ENCODE assay signal across 22 cellular contexts in genomic region chr18:46340716-46341115, GRCh38.
"Had no signal": no experiment of that assay in that cellular context is flagged by ENCODE, and none has a peak within 500 bp of the region (broad histone marks: within the 10 kb centered on the region; RNA-seq: fewer than 3 reads in every experiment).

No MANE protein-coding gene starts in this region.

- H3K9me3 Mint-ChIP-seq: activated T-cell treated with anti-CD3 and anti-CD28 coated beads, Interleukin-2, amount 50 U/mL, for 4 hours; activated T-helper 2 cell treated with anti-CD3 and anti-CD28 coated beads, Interferon-gamma antibody, Interleukin-2, Interleukin-4, amounts not matched to agents 10 μg/mL and 5 μg/mL and 100 μg/mL, durations not matched to agents 14 hours and 24 hours and 36 hours; T-helper 2 cell treated with Interferon-gamma antibody and Interleukin-4, amounts not matched to agents 5 μg/mL and 100 μg/mL, for 36 hours had no signal

- H3K36me3 Mint-ChIP-seq: activated naive CD8-positive, alpha-beta T cell had no signal

- H3K9me3 ChIP-seq: lower lobe of right lung, neutrophil, ovary, prostate gland, upper lobe of left lung had no signal

- H3K27ac ChIP-seq: lower lobe of right lung, neutrophil, ovary, prostate gland, upper lobe of left lung, WERI-Rb-1 had no signal

- H3K36me3 ChIP-seq: lower lobe of right lung, neutrophil, ovary, prostate gland, upper lobe of left lung had no signal

- H3K4me3 Mint-ChIP-seq: activated naive CD8-positive, alpha-beta T cell; activated T-cell treated with anti-CD3 and anti-CD28 coated beads, Interleukin-2, amount 50 U/mL, for 4 hours; naive thymus-derived CD4-positive, alpha-beta T cell; T-helper 2 cell treated with Interferon-gamma antibody and Interleukin-4, amounts not matched to agents 5 μg/mL and 100 μg/mL, for 36 hours had no signal

- ATAC-seq: activated T-cell treated with anti-CD3 and anti-CD28 coated beads, Interleukin-2, amount 50 U/mL, for 4 hours; lower lobe of right lung; naive thymus-derived CD4-positive, alpha-beta T cell; stimulated activated naive CD8-positive, alpha-beta T cell treated with anti-CD3 and anti-CD28 coated beads, Interleukin-15, Interleukin-2, amounts not matched to agents 100 U/mL and 50 U/mL, for 24 hours had no signal

- H3K4me3 ChIP-seq: lower lobe of right lung, ovary, prostate gland, upper lobe of left lung had no signal

- H3K27me3 ChIP-seq: ovary, upper lobe of left lung had no signal

- H3K27ac Mint-ChIP-seq: activated naive CD8-positive, alpha-beta T cell; activated T-helper 2 cell treated with anti-CD3 and anti-CD28 coated beads, Interferon-gamma antibody, Interleukin-2, Interleukin-4, amounts not matched to agents 10 μg/mL and 5 μg/mL and 100 μg/mL, durations not matched to agents 14 hours and 24 hours and 36 hours; T-helper 2 cell treated with Interferon-gamma antibody and Interleukin-4, amounts not matched to agents 5 μg/mL and 100 μg/mL, for 36 hours had no signal

- DNase-seq: activated CD4-positive, alpha-beta T cell treated with anti-CD3 and anti-CD28 coated beads for 1 hour; activated CD4-positive, alpha-beta T cell treated with anti-CD3 and anti-CD28 coated beads, Interleukin-2, amount 50 U/mL, for 4 hours; activated CD8-positive, alpha-beta memory T cell treated with anti-CD3 and anti-CD28 coated beads for 24 hours; activated CD8-positive, alpha-beta memory T cell treated with anti-CD3 and anti-CD28 coated beads, Interleukin-2, amount 50 U/mL, for 4 hours; activated naive CD4-positive, alpha-beta T cell; activated T-cell treated with anti-CD3 and anti-CD28 coated beads, Interleukin-2, amount 50 U/mL, for 4 hours; amniotic stem cell; effector CD4-positive, alpha-beta T cell; foreskin fibroblast; kidney; lower lobe of right lung; naive thymus-derived CD4-positive, alpha-beta T cell; ovary; stimulated activated CD4-positive, alpha-beta T cell treated with anti-CD3 and anti-CD28 coated beads, Interleukin-4, amount 100 ng/mL, for 24 hours; stimulated activated naive CD8-positive, alpha-beta T cell treated with anti-CD3 and anti-CD28 coated beads, Interleukin-15, Interleukin-2, amounts not matched to agents 100 U/mL and 50 U/mL, for 24 hours; upper lobe of left lung; WERI-Rb-1 had no signal
